Comparison of ENCODE assay signal across 1 cellular context in the genomic region with DNA sequence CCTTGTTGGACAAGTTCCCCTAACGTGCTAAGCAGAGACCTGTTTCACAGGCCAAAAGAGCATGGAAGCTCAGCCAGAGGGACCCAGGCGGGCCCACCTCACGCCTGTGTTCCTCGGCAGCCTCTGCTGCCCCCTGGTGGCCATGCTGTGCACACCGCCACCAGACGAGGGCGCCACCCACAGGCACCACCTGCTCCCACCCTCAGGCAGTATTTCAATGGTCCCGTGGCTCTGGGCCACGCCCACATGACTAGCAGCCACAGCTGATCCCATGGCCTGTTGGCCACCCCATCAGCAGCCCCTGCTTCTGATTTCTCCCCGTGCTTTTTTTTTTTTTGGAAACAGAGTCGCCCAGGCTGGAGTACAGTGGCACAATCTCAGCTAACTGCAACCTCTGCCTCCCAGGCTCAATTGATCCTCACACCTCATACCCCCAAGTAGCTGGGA.
TF ChIP-seq lines count a peak whose summit lies in the region.

No MANE protein-coding gene starts in this region.

TF ChIP-seq in Ishikawa, 13 proteins besides CTCF, POLR2A, EP300 and RAD21 (continued from another document):
- TF ChIP-seq, protein P1, sequence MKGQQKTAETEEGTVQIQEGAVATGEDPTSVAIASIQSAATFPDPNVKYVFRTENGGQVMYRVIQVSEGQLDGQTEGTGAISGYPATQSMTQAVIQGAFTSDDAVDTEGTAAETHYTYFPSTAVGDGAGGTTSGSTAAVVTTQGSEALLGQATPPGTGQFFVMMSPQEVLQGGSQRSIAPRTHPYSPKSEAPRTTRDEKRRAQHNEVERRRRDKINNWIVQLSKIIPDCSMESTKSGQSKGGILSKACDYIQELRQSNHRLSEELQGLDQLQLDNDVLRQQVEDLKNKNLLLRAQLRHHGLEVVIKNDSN (IDR thresholded peaks at IDR 0.05): peak; percentile 81
